ENCODE assay signal across 8 cellular contexts in genomic region chr6:159693128-159693893, GRCh38.
DNase-seq lines count a peak whose midpoint lies in the region; ATAC-seq and TF ChIP-seq lines count a peak whose summit lies in the region.

TSS of gene SOD2 (minus strand) at chr6:159693241. CDS start at chr6:159693167, 74 bp downstream.

- H3K9me2 ChIP-seq in OCI-LY1 (ENCODE audit: low read depth, low read length): no peaks in the 10 kb centered on the region

- no peaks in the 10 kb centered on the region for H3K9me3 ChIP-seq in HUES48 (ENCODE audit: control insufficient read depth, insufficient read depth, low read length)
- no peaks in the 10 kb centered on the region for H3K9me3 ChIP-seq in OCI-LY1 (ENCODE audit: low read length)

- H3K27me3 ChIP-seq in HUES48 (ENCODE audit: control insufficient read depth, insufficient read depth, low read length) (no peaks in the 10 kb centered on the region), OCI-LY1 (ENCODE audit: insufficient read depth, low read length) (no peaks in the 10 kb centered on the region)

- H3K27ac ChIP-seq in HUES48 (ENCODE audit: low read depth, low read length) (peak within 1 kb of the TSS; percentile 90), OCI-LY1 (ENCODE audit: low read depth, low read length, poor library complexity, severe bottlenecking) (peak within 1 kb of the TSS; percentile 54)

- H3K4me2 ChIP-seq in OCI-LY1 (ENCODE audit: low read length): peak within 1 kb of the TSS; percentile 85

- peak; percentile 96 for DNase-seq in D341Med (ENCODE audit: low spot score)
- peak; percentile 91 for DNase-seq in activated CD8-positive, alpha-beta memory T cell treated with anti-CD3 and anti-CD28 coated beads, Interleukin-2, amount 50 U/mL, for 48 hours
- DNase-seq in epidermal melanocyte (ENCODE audit: insufficient read length, low spot score): peak; percentile 52
- DNase-seq in middle frontal gyrus (ENCODE audit: extremely low spot score, low spot score): peak; percentile 58
- peak; percentile 70 to 76 for DNase-seq in stimulated activated CD8-positive, alpha-beta memory T cell treated with anti-CD3 and anti-CD28 coated beads, Interleukin-2, amount 100 ng/mL, for 48 hours (ENCODE audit: low read depth in 2 of 2)

- H3K4me3 ChIP-seq in HUES48 (ENCODE audit: low read depth, low read length): peak within 1 kb of the TSS; percentile 69
- peak within 1 kb of the TSS; percentile 68 for H3K4me3 ChIP-seq in OCI-LY1 (ENCODE audit: low read depth, low read length, poor library complexity, severe bottlenecking)

- H3K9ac ChIP-seq in HUES48 (ENCODE audit: low read depth, low read length): peak within 1 kb of the TSS; percentile 92
- H3K9ac ChIP-seq in OCI-LY1 (ENCODE audit: low read length): peak within 1 kb of the TSS; percentile 78

- no peak for TF ChIP-seq CTCF in OCI-LY1 (IDR thresholded peaks at IDR 0.05; ENCODE audit: low read length)

- peak; percentile 78 for ATAC-seq in GM21390 (IDR thresholded peaks at IDR 0.05; ENCODE audit: unreplicated experiment)

- no peaks in the 10 kb centered on the region for H3F3A ChIP-seq in OCI-LY1 (ENCODE audit: insufficient read depth, low read length)

- H3K79me2 ChIP-seq in OCI-LY1 (ENCODE audit: insufficient read depth, low read length): no peaks in the 10 kb centered on the region; the same call in 1 of the 2 replicates

- H3K4me1 ChIP-seq in HUES48 (ENCODE audit: control insufficient read depth, insufficient read depth, low read length) (peaks cover 18% of the 10 kb centered on the region), OCI-LY1 (ENCODE audit: insufficient read depth, low read length, severe bottlenecking) (peaks cover 26% of the 10 kb centered on the region)

- peaks cover 12% of the 10 kb centered on the region for H3K36me3 ChIP-seq in HUES48 (ENCODE audit: control insufficient read depth, insufficient read depth, low read length)
- H3K36me3 ChIP-seq in OCI-LY1 (ENCODE audit: insufficient read depth, low read length): peaks cover 5% of the 10 kb centered on the region; the same call in 1 of the 2 replicates

- no peaks in the 10 kb centered on the region for H4K20me1 ChIP-seq in OCI-LY1 (ENCODE audit: insufficient read depth, low read length)

- H2AFZ ChIP-seq in OCI-LY1 (ENCODE audit: low read length): no peak within 1 kb of the TSS

Comparison
In these comparisons a context has a peak if more than half of its experiments do, and no peak if none do; other contexts are left out.
1. Peak in every context shown above with its lines: DNase-seq, ATAC-seq, H3K4me3 ChIP-seq and H3K27ac ChIP-seq.